20 cellular contexts compared by ENCODE assay signal in genomic region chr5:168989731-168990505, GRCh38.
DNase-seq lines count a peak whose midpoint lies in the region; ATAC-seq, FAIRE-seq and TF ChIP-seq lines count a peak whose summit lies in the region.
"Had no signal": no experiment of that assay in that cellular context is flagged by ENCODE, and none has a peak within 500 bp of the region (broad histone marks: within the 10 kb centered on the region; RNA-seq: fewer than 3 reads in every experiment).

No MANE protein-coding gene starts in this region.

- FAIRE-seq in GM12891 (lab: Jason Lieb, UNC): no peak
- FAIRE-seq: A549, RCC 7860 had no signal

- H3K27me3 ChIP-seq in neural progenitor cell (no peaks in the 10 kb centered on the region), heart right ventricle (peaks cover 0 to 28% (median 11%) of the 10 kb centered on the region in 7 donors)
- H3K27me3 ChIP-seq: BLaER1 treated with 17β-estradiol and CSF1 and Interleukin-3, amounts not matched to agents 10 nM and 100 nM had no signal

- no peak for DNase-seq in GM12891 (ENCODE audit: insufficient read length, low spot score)
- DNase-seq in HT-29 (ENCODE audit: low spot score): peak; percentile 18
- peak; percentile 59 for DNase-seq in SW480 (ENCODE audit: low spot score)
- DNase-seq in neural progenitor cell (ENCODE audit: low spot score): no peak
- DNase-seq in activated CD8-positive, alpha-beta memory T cell treated with anti-CD3 and anti-CD28 coated beads, Interleukin-2, amount 10 ng/mL, durations not matched to agents 7 days and 5 days: no peak
- no peak for DNase-seq in heart right ventricle
- DNase-seq: CD8-positive, alpha-beta memory T cell; DMS79; GOT3; MV-4-11; NCI-H1694 treated with DMSO at 0.1 percent for 48 hours; NCI-H2227 treated with DMSO at 0.1 percent for 48 hours; NCI-H524 treated with DMSO at 0.1 percent for 48 hours; T-helper 1 cell had no signal

- peaks cover 2% of the 10 kb centered on the region for H3F3A ChIP-seq in neural progenitor cell (ENCODE audit: low read depth)

- no peaks in the 10 kb centered on the region for H4K20me1 ChIP-seq in neural progenitor cell (ENCODE audit: low read depth)
- H4K20me1 ChIP-seq: BLaER1 treated with 17β-estradiol and CSF1 and Interleukin-3, amounts not matched to agents 10 nM and 100 nM had no signal

- H3K79me2 ChIP-seq in neural progenitor cell (ENCODE audit: low read depth): no peaks in the 10 kb centered on the region

- WGBS in heart right ventricle, 2 donors: 87 to 89% methylated on average over 8 of the region's 8 CpGs

- ATAC-seq in activated CD8-positive, alpha-beta memory T cell treated with anti-CD3 and anti-CD28 coated beads, Interleukin-2, amount 10 ng/mL, durations not matched to agents 7 days and 5 days: no peak
- no peak for ATAC-seq in heart right ventricle
- ATAC-seq: A549, Right ventricle myocardium inferior, SK-N-SH treated with all-trans-retinoic acid at 6 μM for 48 hours had no signal

- intact Hi-C loops in heart right ventricle (cut with DNase I): loop anchor here (2.0 to 10.0 kb wide), 11 partner anchors 207 to 592 kb away; partner anchors contain the start of genes SLIT3 (in 4 of the 10) and SPDL1 (in 2 of the 10)

- H3K27ac Mint-ChIP-seq in nephron (peak overlapping the region in 2 of 3 experiments; percentile 58 to 69), neural progenitor cell (no peak overlapping the region)
- no peak overlapping the region for H3K27ac Mint-ChIP-seq in activated CD8-positive, alpha-beta memory T cell treated with anti-CD3 and anti-CD28 coated beads, Interleukin-2, amount 10 ng/mL, durations not matched to agents 7 days and 5 days
- H3K27ac Mint-ChIP-seq: CD8-positive, alpha-beta memory T cell had no signal

- no peak for TF ChIP-seq CTCF in nephron (IDR thresholded peaks at IDR 0.05; ENCODE audit: unreplicated experiment in 3 of 3)
- no peak for TF ChIP-seq CTCF in neural progenitor cell (IDR thresholded peaks at IDR 0.05)
- TF ChIP-seq CTCF in heart right ventricle (IDR thresholded peaks at IDR 0.05): no peak

- H3K27me3 Mint-ChIP-seq in nephron (ENCODE audit: low read depth) (peaks cover 38% of the 10 kb centered on the region), neural progenitor cell (ENCODE audit: insufficient read depth, low read depth) (peaks cover 5% of the 10 kb centered on the region)
- peaks cover 12% of the 10 kb centered on the region for H3K27me3 Mint-ChIP-seq in activated CD8-positive, alpha-beta memory T cell treated with anti-CD3 and anti-CD28 coated beads, Interleukin-2, amount 10 ng/mL, durations not matched to agents 7 days and 5 days

- H3K4me1 Mint-ChIP-seq in nephron (peaks cover 50% of the 10 kb centered on the region), neural progenitor cell (peaks cover 33% of the 10 kb centered on the region)
- H3K4me1 Mint-ChIP-seq in activated CD8-positive, alpha-beta memory T cell treated with anti-CD3 and anti-CD28 coated beads, Interleukin-2, amount 10 ng/mL, durations not matched to agents 7 days and 5 days: no peaks in the 10 kb centered on the region

- H3K27ac ChIP-seq in neural progenitor cell (no peak overlapping the region), heart right ventricle (no peak overlapping the region)
- H3K27ac ChIP-seq: BLaER1 treated with 17β-estradiol and CSF1 and Interleukin-3, amounts not matched to agents 10 nM and 100 nM had no signal

- H3K36me3 Mint-ChIP-seq in nephron (ENCODE audit: low read depth): no peaks in the 10 kb centered on the region
- H3K36me3 Mint-ChIP-seq in neural progenitor cell: no peaks in the 10 kb centered on the region
- H3K36me3 Mint-ChIP-seq in activated CD8-positive, alpha-beta memory T cell treated with anti-CD3 and anti-CD28 coated beads, Interleukin-2, amount 10 ng/mL, durations not matched to agents 7 days and 5 days: no peaks in the 10 kb centered on the region
- H3K36me3 Mint-ChIP-seq: CD8-positive, alpha-beta memory T cell had no signal

- H3K9me3 Mint-ChIP-seq in nephron (no peaks in the 10 kb centered on the region), neural progenitor cell (no peaks in the 10 kb centered on the region)
- H3K9me3 Mint-ChIP-seq in activated CD8-positive, alpha-beta memory T cell treated with anti-CD3 and anti-CD28 coated beads, Interleukin-2, amount 10 ng/mL, durations not matched to agents 7 days and 5 days (ENCODE audit: low read depth): no peaks in the 10 kb centered on the region
- H3K9me3 Mint-ChIP-seq: CD8-positive, alpha-beta memory T cell had no signal

- H3K36me3 ChIP-seq in neural progenitor cell (no peaks in the 10 kb centered on the region), heart right ventricle (no peaks in the 10 kb centered on the region)
- H3K36me3 ChIP-seq: BLaER1 treated with 17β-estradiol and CSF1 and Interleukin-3, amounts not matched to agents 10 nM and 100 nM had no signal

- H2AFZ ChIP-seq in neural progenitor cell (replicated peaks): no peak overlapping the region

- no peaks in the 10 kb centered on the region for H3K9me3 ChIP-seq in neural progenitor cell (ENCODE audit: low read depth)
- H3K9me3 ChIP-seq in heart right ventricle: no peaks in the 10 kb centered on the region
- H3K9me3 ChIP-seq: A549; BLaER1 treated with 17β-estradiol and CSF1 and Interleukin-3, amounts not matched to agents 10 nM and 100 nM had no signal

- H3K4me2 ChIP-seq in neural progenitor cell: no peak overlapping the region
- H3K4me2 ChIP-seq: A549; BLaER1 treated with 17β-estradiol and CSF1 and Interleukin-3, amounts not matched to agents 10 nM and 100 nM had no signal

- H3K9ac ChIP-seq in neural progenitor cell: no peak overlapping the region
- H3K9ac ChIP-seq: BLaER1 treated with 17β-estradiol and CSF1 and Interleukin-3, amounts not matched to agents 10 nM and 100 nM had no signal

- H3K4me1 ChIP-seq in neural progenitor cell (peaks cover 13% of the 10 kb centered on the region), heart right ventricle (peaks cover 0 to 10% (median 4%) of the 10 kb centered on the region in 9 donors)

- H3K4me3 ChIP-seq in neural progenitor cell (no peak overlapping the region), heart right ventricle (no peak overlapping the region)
- H3K4me3 ChIP-seq: A549; BLaER1 treated with 17β-estradiol and CSF1 and Interleukin-3, amounts not matched to agents 10 nM and 100 nM had no signal

- CTCF ChIA-PET in activated CD8-positive, alpha-beta memory T cell treated with anti-CD3 and anti-CD28 coated beads, Interleukin-2, amount 10 ng/mL, durations not matched to agents 7 days and 5 days (lab: Charles Lee): interaction anchor here (1.0 to 1.4 kb wide), 3 partner anchors 22 to 590 kb away, joined by 3 to 5 read pairs (median 3); no protein-coding TSS in a partner anchor

- no peak overlapping the region for H3K4me3 Mint-ChIP-seq in nephron
- H3K4me3 Mint-ChIP-seq in neural progenitor cell: no peak overlapping the region
- no peak overlapping the region for H3K4me3 Mint-ChIP-seq in activated CD8-positive, alpha-beta memory T cell treated with anti-CD3 and anti-CD28 coated beads, Interleukin-2, amount 10 ng/mL, durations not matched to agents 7 days and 5 days
- H3K4me3 Mint-ChIP-seq: CD8-positive, alpha-beta memory T cell had no signal

- no peak for TF ChIP-seq POLR2A in GM12891 (IDR thresholded peaks at IDR 0.05; ENCODE audit: low read depth, low read length)

TF ChIP-seq in GM12891, 5 proteins besides CTCF, POLR2A, EP300 and RAD21:
- TF ChIP-seq TAF1 (IDR thresholded peaks at IDR 0.05; ENCODE audit: low read depth, low read length): no peak
- TF ChIP-seq SPI1 (IDR thresholded peaks at IDR 0.05; ENCODE audit: low read depth, low read length): peak; percentile 81
- no peak for TF ChIP-seq POLR2AphosphoS5 (IDR thresholded peaks at IDR 0.05; ENCODE audit: low read depth, low read length)

Comparison
In these comparisons a context has a peak if more than half of its experiments do, and no peak if none do; other contexts are left out.
1. DNase-seq: peak in HT-29 (single experiment) and SW480 (single experiment); none in GM12891 (single experiment), neural progenitor cell (single experiment), activated CD8-positive, alpha-beta memory T cell treated with anti-CD3 and anti-CD28 coated beads, Interleukin-2, amount 10 ng/mL, durations not matched to agents 7 days and 5 days (single experiment) and heart right ventricle (0 of 2).
2. H3K27ac Mint-ChIP-seq: peak in nephron (2 of 3); none in neural progenitor cell (single experiment) and activated CD8-positive, alpha-beta memory T cell treated with anti-CD3 and anti-CD28 coated beads, Interleukin-2, amount 10 ng/mL, durations not matched to agents 7 days and 5 days (single experiment).